14 cellular contexts compared by ENCODE assay signal in genomic region chr7:6398943-6399342, GRCh38. TPM values are rescaled to one million over a fixed set of nuclear protein-coding genes. Genes with fewer than 3 reads are reported as not detected.
DNase-seq lines count a peak whose midpoint lies in the region; ATAC-seq and TF ChIP-seq lines count a peak whose summit lies in the region.
"Had no signal": no experiment of that assay in that cellular context is flagged by ENCODE, and none has a peak within 500 bp of the region (broad histone marks: within the 10 kb centered on the region; RNA-seq: fewer than 3 reads in every experiment).

No MANE protein-coding gene starts in this region.

- no peaks in the 10 kb centered on the region for H3K9me3 ChIP-seq in CD8-positive, alpha-beta T cell (ENCODE audit: low read length)
- H3K9me3 ChIP-seq in body of pancreas: no peaks in the 10 kb centered on the region

- CTCF ChIA-PET in CD8-positive, alpha-beta T cell (lab: Charles Lee): interaction anchor here (0.6 to 0.9 kb wide), 2 partner anchors 401 to 514 kb away, joined by 4 read pairs; no protein-coding TSS in a partner anchor

- peaks cover 63% of the 10 kb centered on the region for H3K36me3 Mint-ChIP-seq in CD8-positive, alpha-beta T cell

- H3K4me1 ChIP-seq in CD8-positive, alpha-beta T cell (ENCODE audit: insufficient read depth, low read length): peaks cover 10% of the 10 kb centered on the region
- peaks cover 34% of the 10 kb centered on the region for H3K4me1 ChIP-seq in body of pancreas

- H3K27ac Mint-ChIP-seq in CD8-positive, alpha-beta T cell: peak overlapping the region; percentile 57

- H3K36me3 ChIP-seq in CD8-positive, alpha-beta T cell (ENCODE audit: insufficient read depth, low read length): peaks cover 30% of the 10 kb centered on the region
- H3K36me3 ChIP-seq in body of pancreas (replicated peaks in 1 of 2; ENCODE audit: insufficient read depth in 1 of 2, low read depth in 2 of 2): peaks cover 7 to 17% of the 10 kb centered on the region in 2 donors

- H3K27me3 ChIP-seq in CD8-positive, alpha-beta T cell (ENCODE audit: insufficient read depth, low read length): no peaks in the 10 kb centered on the region
- H3K27me3 ChIP-seq in body of pancreas: no peaks in the 10 kb centered on the region

- H3K27ac ChIP-seq in CD8-positive, alpha-beta T cell (ENCODE audit: low read depth, low read length): no peak overlapping the region
- peak overlapping the region in 2 of 4 donors; percentile 41 to 51 for H3K27ac ChIP-seq in body of pancreas
- H3K27ac ChIP-seq: VCaP had no signal

- no peak for TF ChIP-seq POLR2A in body of pancreas (IDR thresholded peaks at IDR 0.05)

- no peak overlapping the region for H3K4me3 ChIP-seq in CD8-positive, alpha-beta T cell (ENCODE audit: low read depth, low read length)
- H3K4me3 ChIP-seq in body of pancreas: no peak overlapping the region
- H3K4me3 ChIP-seq in foreskin fibroblast (ENCODE audit: low read depth in 1 of 2, low read length in 2 of 2): no peak overlapping the region

- intact Hi-C loops in CD8-positive, alpha-beta T cell (cut with DNase I, micrococcal nuclease): no loop called here
- intact Hi-C loops in body of pancreas (cut with DNase I) (no loop called here), left ventricle myocardium superior (cut with micrococcal nuclease) (no loop called here)

- ATAC-seq in CD8-positive, alpha-beta T cell: no peak
- peak; percentile 31 for ATAC-seq in body of pancreas
- peak; percentile 69 for ATAC-seq in left ventricle myocardium superior
- ATAC-seq in GM19328 (IDR thresholded peaks at IDR 0.05; ENCODE audit: unreplicated experiment): no peak
- ATAC-seq in GM21528 (IDR thresholded peaks at IDR 0.05; ENCODE audit: low FRiP score, unreplicated experiment): no peak
- no peak for ATAC-seq in GM21737 (IDR thresholded peaks at IDR 0.05; ENCODE audit: unreplicated experiment)
- ATAC-seq: left lobe of liver had no signal

- 53 to 72% methylated on average over 4 to 12 of the region's 12 CpGs for WGBS in body of pancreas, 2 donors

- peaks cover 35% of the 10 kb centered on the region for H3K4me1 Mint-ChIP-seq in CD8-positive, alpha-beta T cell (ENCODE audit: low read depth)

- H3K4me3 Mint-ChIP-seq in CD8-positive, alpha-beta T cell: no peak overlapping the region
- H3K4me3 Mint-ChIP-seq: B cell had no signal

- DNase-seq in CD8-positive, alpha-beta T cell: no peak
- DNase-seq in body of pancreas (peak in 1 of 4 donors; percentile 37), left ventricle myocardium superior (peak; percentile 55), putamen (ENCODE audit: low spot score) (peak; percentile 68), foreskin fibroblast (no peak)
- DNase-seq: activated gamma-delta T cell treated with Interleukin-2 at 50 U/mL for 16 hours, NCI-H1417, OCI-M1 had no signal

- no peak for TF ChIP-seq CTCF in CD8-positive, alpha-beta T cell (IDR thresholded peaks at IDR 0.05)
- no peak for TF ChIP-seq CTCF in body of pancreas (IDR thresholded peaks at IDR 0.05)
- TF ChIP-seq CTCF in foreskin fibroblast (IDR thresholded peaks at IDR 0.05; ENCODE audit: low read depth, low read length): no peak

- no peaks in the 10 kb centered on the region for H3K27me3 Mint-ChIP-seq in CD8-positive, alpha-beta T cell (ENCODE audit: low read depth)
- H3K27me3 Mint-ChIP-seq: B cell had no signal

- POLR2A ChIA-PET in CD8-positive, alpha-beta T cell (lab: Charles Lee): interaction anchor here (1.1 kb wide), 1 partner anchor 272 kb away, joined by 3 read pairs; no protein-coding TSS in a partner anchor

- H3K9me3 Mint-ChIP-seq in CD8-positive, alpha-beta T cell: no peaks in the 10 kb centered on the region

RNA-seq across cellular contexts. Expression of gene RAC1, which starts 24.6 kb away (rescaled TPM):
- 10 to 100 TPM; 70.3 to 74.8 TPM for total RNA-seq in CD8-positive, alpha-beta T cell
- total RNA-seq in body of pancreas (100 to 1,000 TPM; 103 to 106 TPM), left ventricle myocardium superior (140 TPM)

RNA-seq across cellular contexts. Expression of gene DAGLB, which starts 48.8 kb away (rescaled TPM):
- total RNA-seq in CD8-positive, alpha-beta T cell: 10 to 100 TPM; 35.4 to 40.4 TPM
- total RNA-seq in body of pancreas: 10 to 100 TPM in 1 of 2 donors, 1 to 10 TPM in 1; 7.8 to 34.6 TPM
- 10.1 TPM for total RNA-seq in left ventricle myocardium superior

RNA-seq across cellular contexts. Expression of gene FAM220A, which starts 50.2 kb away (rescaled TPM):
- total RNA-seq in CD8-positive, alpha-beta T cell: 1 to 10 TPM; 7.1 to 7.7 TPM
- total RNA-seq in body of pancreas (10 to 100 TPM; 10.6 to 14.2 TPM), left ventricle myocardium superior (35.5 TPM)

Comparison
In these comparisons a context has a peak if more than half of its experiments do, and no peak if none do; other contexts are left out.
1. ATAC-seq: peak in body of pancreas (single experiment) and left ventricle myocardium superior (single experiment); none in CD8-positive, alpha-beta T cell (single experiment), GM19328 (single experiment), GM21528 (single experiment) and GM21737 (single experiment).
2. DNase-seq: peak in left ventricle myocardium superior (single experiment) and putamen (single experiment); none in CD8-positive, alpha-beta T cell (0 of 7) and foreskin fibroblast (0 of 2).